16 cellular contexts compared by ENCODE assay signal in genomic region chr11:126160345-126161145, GRCh38.
"Had no signal": no experiment of that assay in that cellular context is flagged by ENCODE, and none has a peak within 500 bp of the region (broad histone marks: within the 10 kb centered on the region; RNA-seq: fewer than 3 reads in every experiment).

No MANE protein-coding gene starts in this region.

- H3K4me1 Mint-ChIP-seq: activated naive CD8-positive, alpha-beta T cell treated with anti-CD3 and anti-CD28 coated beads for 36 hours; memory B cell; stimulated activated memory B cell treated with anti-CD40 and anti-IgM and Interleukin-4, amounts not matched to agents 10 μg/mL and 1 μg/mL and 100 μg/mL, for 72 hours had no signal

- H3K4me3 ChIP-seq: esophagus squamous epithelium, left lung, smooth muscle cell, tibial artery had no signal

- H3K36me3 Mint-ChIP-seq: activated naive CD8-positive, alpha-beta T cell treated with anti-CD3 and anti-CD28 coated beads for 36 hours; memory B cell; stimulated activated memory B cell treated with anti-CD40 and anti-IgM and Interleukin-4, amounts not matched to agents 10 μg/mL and 1 μg/mL and 100 μg/mL, for 72 hours had no signal

- DNase-seq: activated CD4-positive, alpha-beta T cell treated with anti-CD3 and anti-CD28 coated beads for 4 hours; activated CD8-positive, alpha-beta memory T cell treated with anti-CD3 and anti-CD28 coated beads, Interleukin-2, amount 50 U/mL, for 4 hours; activated CD8-positive, alpha-beta T cell treated with anti-CD3 and anti-CD28 coated beads for 36 hours; activated gamma-delta T cell treated with Interleukin-2 at 50 U/mL for 16 hours; activated naive CD8-positive, alpha-beta T cell treated with anti-CD3 and anti-CD28 coated beads for 36 hours; activated T-cell treated with anti-CD3 and anti-CD28 coated beads, Interleukin-2, amount 50 U/mL, for 72 hours; anterior cingulate cortex; esophagus squamous epithelium; glutamatergic neuron; left lung; right cardiac atrium; tibial artery had no signal

- H3K27ac Mint-ChIP-seq: activated CD8-positive, alpha-beta T cell treated with anti-CD3 and anti-CD28 coated beads for 36 hours; activated naive CD8-positive, alpha-beta T cell treated with anti-CD3 and anti-CD28 coated beads for 36 hours; activated T-cell treated with anti-CD3 and anti-CD28 coated beads, Interleukin-2, amount 50 U/mL, for 72 hours; memory B cell; stimulated activated memory B cell treated with anti-CD40 and anti-IgM and Interleukin-4, amounts not matched to agents 10 μg/mL and 1 μg/mL and 100 μg/mL, for 72 hours had no signal

- H3K9me3 Mint-ChIP-seq: activated CD8-positive, alpha-beta T cell treated with anti-CD3 and anti-CD28 coated beads for 36 hours; activated naive CD8-positive, alpha-beta T cell treated with anti-CD3 and anti-CD28 coated beads for 36 hours; activated T-cell treated with anti-CD3 and anti-CD28 coated beads, Interleukin-2, amount 50 U/mL, for 72 hours; memory B cell; stimulated activated memory B cell treated with anti-CD40 and anti-IgM and Interleukin-4, amounts not matched to agents 10 μg/mL and 1 μg/mL and 100 μg/mL, for 72 hours had no signal

- H3K27me3 ChIP-seq: left lung had no signal

- H3K9me3 ChIP-seq: esophagus squamous epithelium, left lung, tibial artery had no signal

- H3K4me3 Mint-ChIP-seq: activated CD8-positive, alpha-beta T cell treated with anti-CD3 and anti-CD28 coated beads for 36 hours; activated naive CD8-positive, alpha-beta T cell treated with anti-CD3 and anti-CD28 coated beads for 36 hours; activated T-cell treated with anti-CD3 and anti-CD28 coated beads, Interleukin-2, amount 50 U/mL, for 72 hours; memory B cell; stimulated activated memory B cell treated with anti-CD40 and anti-IgM and Interleukin-4, amounts not matched to agents 10 μg/mL and 1 μg/mL and 100 μg/mL, for 72 hours had no signal

- H3K27me3 Mint-ChIP-seq: activated CD8-positive, alpha-beta T cell treated with anti-CD3 and anti-CD28 coated beads for 36 hours; activated naive CD8-positive, alpha-beta T cell treated with anti-CD3 and anti-CD28 coated beads for 36 hours had no signal

- H3K4me1 ChIP-seq: left lung had no signal

- H3K27ac ChIP-seq: esophagus squamous epithelium, left lung, tibial artery, VCaP had no signal

- ATAC-seq: activated CD8-positive, alpha-beta T cell treated with anti-CD3 and anti-CD28 coated beads for 36 hours; activated T-cell treated with anti-CD3 and anti-CD28 coated beads, Interleukin-2, amount 50 U/mL, for 72 hours; left lung; right cardiac atrium; stimulated activated memory B cell treated with anti-CD40 and anti-IgM and Interleukin-4, amounts not matched to agents 10 μg/mL and 1 μg/mL and 100 μg/mL, for 72 hours had no signal

- H3K36me3 ChIP-seq: esophagus squamous epithelium, left lung, tibial artery had no signal
